In the genomic region with DNA sequence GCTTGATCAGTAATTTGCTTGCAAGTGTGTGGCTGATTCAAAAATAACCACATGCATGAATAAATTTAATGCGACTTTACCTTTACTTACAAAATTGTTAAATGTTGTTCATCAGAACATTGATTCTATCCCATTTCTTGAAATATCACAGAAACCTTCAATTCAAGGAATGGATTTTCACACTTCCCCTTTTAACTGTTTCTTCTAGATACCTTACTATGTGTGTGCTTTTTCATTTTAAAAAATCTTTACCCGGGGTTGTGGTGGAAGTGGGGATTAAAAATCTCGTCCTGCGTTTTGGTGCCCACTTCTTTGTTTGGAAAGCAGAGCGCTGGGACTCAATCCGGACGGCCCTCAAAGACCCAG, we compare ENCODE assay signal across 8 cellular contexts. TPM values are rescaled to one million over a fixed set of nuclear protein-coding genes. Genes with fewer than 3 reads are reported as not detected.
DNase-seq lines count a peak whose midpoint lies in the region; ATAC-seq and TF ChIP-seq lines count a peak whose summit lies in the region.

No MANE protein-coding gene starts in this region.

- H3K4me1 ChIP-seq in MM.1S (ENCODE audit: low read length) (peaks cover 5% of the 10 kb centered on the region; the same call in 1 of the 2 replicates), sigmoid colon (peaks cover 0 to 54% (median 43%) of the 10 kb centered on the region in 4 donors)

- intact Hi-C loops in sigmoid colon (cut with DNase I), result loop anchor here (5.0 to 10.0 kb wide), 2 partner anchors 64 to 1636 kb away; a partner anchor contains a TSS

- peak overlapping the region; percentile 6; the same call in 1 of the 2 replicates for H2AFZ ChIP-seq in MM.1S (ENCODE audit: low read length)

- TF ChIP-seq POLR2A in sigmoid colon (IDR thresholded peaks at IDR 0.05), result no peak

- WGBS in sigmoid colon, 2 donors, result 29 to 78% methylated on average over 7 of the region's 7 CpGs

- H3K36me3 ChIP-seq in MM.1S (replicated peaks; ENCODE audit: insufficient read depth, low read length) (no peaks in the 10 kb centered on the region), sigmoid colon (no peaks in the 10 kb centered on the region)

- peak overlapping the region; percentile 79 for H3K4me3 ChIP-seq in MM.1S (ENCODE audit: low read length)
- H3K4me3 ChIP-seq in fibroblast of villous mesenchyme (ENCODE audit: low read depth, low read length), result peak overlapping the region; percentile 53
- H3K4me3 ChIP-seq in sigmoid colon, result peak overlapping the region; percentile 54 to 67 (median 61)

- no peak for TF ChIP-seq EP300 in sigmoid colon (IDR thresholded peaks at IDR 0.05)

- H3K9me2 ChIP-seq in MM.1S (replicated peaks; ENCODE audit: insufficient read depth, low read length), result no peaks in the 10 kb centered on the region

- H3K79me2 ChIP-seq in MM.1S (ENCODE audit: low read length), result peaks cover 97% of the 10 kb centered on the region

- H4K20me1 ChIP-seq in MM.1S (ENCODE audit: insufficient read depth, low read length), result no peaks in the 10 kb centered on the region

- H3K9me3 ChIP-seq in MM.1S (replicated peaks; ENCODE audit: insufficient read depth, low read length) (no peaks in the 10 kb centered on the region), sigmoid colon (no peaks in the 10 kb centered on the region)

- H3K9ac ChIP-seq in MM.1S (ENCODE audit: low read length), result peak overlapping the region; percentile 95

- TF ChIP-seq CTCF in MM.1S (IDR thresholded peaks at IDR 0.05; ENCODE audit: low read length), result no peak
- TF ChIP-seq CTCF in fibroblast of villous mesenchyme (IDR thresholded peaks at IDR 0.05; ENCODE audit: insufficient read depth, low read depth, low read length), result no peak
- TF ChIP-seq CTCF in sigmoid colon (IDR thresholded peaks at IDR 0.05), result no peak

- DNase-seq in MM.1S (no peak), fibroblast of villous mesenchyme (ENCODE audit: low read depth) (no peak), sigmoid colon (no peak), KG1 (lab: John Stamatoyannopoulos, UW) (no peak)
- DNase-seq in stimulated activated naive CD4-positive, alpha-beta T cell treated with Interleukin-2 at 50 U/mL for 16 hours (lab: John Stamatoyannopoulos, UW), result no peak

- H3F3A ChIP-seq in MM.1S (ENCODE audit: insufficient read depth, low read length), result peaks cover 54% of the 10 kb centered on the region

- H3K27me3 ChIP-seq in MM.1S (replicated peaks; ENCODE audit: insufficient read depth, low read length) (no peaks in the 10 kb centered on the region), sigmoid colon (no peaks in the 10 kb centered on the region)

- H3K27ac ChIP-seq in MM.1S (ENCODE audit: low read length) (peak overlapping the region; percentile 96), sigmoid colon (peak overlapping the region; percentile 87 to 93 (median 88))

- ATAC-seq in GM18868 (IDR thresholded peaks at IDR 0.05; ENCODE audit: unreplicated experiment) (peak; percentile 0), GM21737 (IDR thresholded peaks at IDR 0.05; ENCODE audit: unreplicated experiment) (no peak), GM19328 (IDR thresholded peaks at IDR 0.05; ENCODE audit: unreplicated experiment) (no peak)

- peak overlapping the region; percentile 60 for H3K4me2 ChIP-seq in MM.1S (ENCODE audit: low read depth, low read length)

RNA-seq across cellular contexts. Expression of a gene that starts 5.8 kb away (rescaled TPM):
- 8.1 and 16.0 TPM in 2 replicates for total RNA-seq in fibroblast of villous mesenchyme
- total RNA-seq in sigmoid colon, result 10 to 100 TPM; 32.1 to 51.4 (median 40.2) TPM
- 10 to 100 TPM in 1 of 3 donors, 1 to 10 TPM in 2; 2.8 to 14.9 (median 9.0) TPM for polyA plus RNA-seq in sigmoid colon
